ENCODE assay signal across 8 cellular contexts in genomic region chr21:21163904-21164303, GRCh38.
DNase-seq lines count a peak whose midpoint lies in the region; ATAC-seq, FAIRE-seq and TF ChIP-seq lines count a peak whose summit lies in the region.

No MANE protein-coding gene starts in this region.

- H4K20me1 ChIP-seq in Loucy (ENCODE audit: insufficient read depth, low read length, poor library complexity, severe bottlenecking) (no peaks in the 10 kb centered on the region), astrocyte (ENCODE audit: insufficient read depth, low read length) (no peaks in the 10 kb centered on the region)

- H3K9me3 Mint-ChIP-seq in astrocyte (ENCODE audit: unreplicated experiment): no peaks in the 10 kb centered on the region

- DNase-seq in BE2C (peak; percentile 68), RPMI8226 (peak; percentile 64), astrocyte (ENCODE audit: low read depth) (peak; percentile 51), iPS DF 4.7 (ENCODE audit: extremely low read depth, low spot score) (peak; percentile 5)
- peak in 3 of 4 experiments; percentile 1 to 2 (median 2) for DNase-seq in stimulated activated CD4-positive, alpha-beta T cell treated with anti-CD3 and anti-CD28 coated beads, Interleukin-1b, Interleukin-23, amount 100 ng/mL, for 24 hours (ENCODE audit: low read depth in 4 of 4, low spot score in 1 of 4)

- H3K4me2 ChIP-seq in Loucy (ENCODE audit: low read depth, low read length, poor library complexity, severe bottlenecking): no peak overlapping the region
- H3K4me2 ChIP-seq in astrocyte (ENCODE audit: low read length): no peak overlapping the region

- H3K36me3 ChIP-seq in BE2C: no peaks in the 10 kb centered on the region
- H3K36me3 ChIP-seq in Loucy (ENCODE audit: insufficient read depth, low read length): no peaks in the 10 kb centered on the region
- no peaks in the 10 kb centered on the region for H3K36me3 ChIP-seq in astrocyte (ENCODE audit: insufficient read depth, low read length)

- no peaks in the 10 kb centered on the region for H3K9me2 ChIP-seq in Loucy (replicated peaks; ENCODE audit: low read depth, low read length)

- no peak for FAIRE-seq in astrocyte (lab: Jason Lieb, UNC)

- H3K9ac ChIP-seq in Loucy (ENCODE audit: low read depth, low read length, poor library complexity, severe bottlenecking) (no peak overlapping the region), astrocyte (ENCODE audit: low read length) (no peak overlapping the region)

- H3K36me3 Mint-ChIP-seq in astrocyte (ENCODE audit: low read depth, unreplicated experiment): no peaks in the 10 kb centered on the region

- H3K4me1 ChIP-seq in BE2C (peaks cover 3% of the 10 kb centered on the region), Loucy (ENCODE audit: insufficient read depth, low read length, poor library complexity, severe bottlenecking) (no peaks in the 10 kb centered on the region), astrocyte (ENCODE audit: insufficient read depth, low read length) (peaks cover 13% of the 10 kb centered on the region)

- ATAC-seq in GM19463 (IDR thresholded peaks at IDR 0.05; ENCODE audit: unreplicated experiment) (peak; percentile 76), HG02840 (IDR thresholded peaks at IDR 0.05; ENCODE audit: low FRiP score, unreplicated experiment) (no peak)

- peaks cover 6% of the 10 kb centered on the region for H3K4me1 Mint-ChIP-seq in astrocyte (ENCODE audit: low read depth, unreplicated experiment)

- H3K27ac Mint-ChIP-seq in astrocyte (ENCODE audit: unreplicated experiment): no peak overlapping the region

- H3K27me3 ChIP-seq in BE2C (no peaks in the 10 kb centered on the region), Loucy (ENCODE audit: insufficient read depth, low read length, poor library complexity, severe bottlenecking) (no peaks in the 10 kb centered on the region), astrocyte (ENCODE audit: insufficient read depth, low read length) (no peaks in the 10 kb centered on the region)

- H3K27me3 Mint-ChIP-seq in astrocyte (ENCODE audit: low read depth, unreplicated experiment): no peaks in the 10 kb centered on the region

- no peak overlapping the region for H2AFZ ChIP-seq in Loucy (ENCODE audit: low read length)
- H2AFZ ChIP-seq in astrocyte (ENCODE audit: low read depth, low read length): no peak overlapping the region

- H3K4me3 ChIP-seq in BE2C (ENCODE audit: low read depth, low read length) (no peak overlapping the region), Loucy (ENCODE audit: low read length, poor library complexity, severe bottlenecking) (no peak overlapping the region), astrocyte (ENCODE audit: insufficient read depth, low read depth, low read length) (no peak overlapping the region)

- H3F3A ChIP-seq in Loucy (ENCODE audit: low read depth): no peaks in the 10 kb centered on the region

- TF ChIP-seq CTCF in BE2C (IDR thresholded peaks at IDR 0.05; ENCODE audit: low read depth, low read length): peak; percentile 70
- peak; percentile 68 for TF ChIP-seq CTCF in Loucy (conservative IDR thresholded peaks at IDR 0.05; ENCODE audit: low read length)
- TF ChIP-seq CTCF in astrocyte (IDR thresholded peaks at IDR 0.05; ENCODE audit: insufficient read depth, low read depth, low read length): peak; percentile 77

- H3K79me2 ChIP-seq in Loucy (ENCODE audit: insufficient read depth, low read length): no peaks in the 10 kb centered on the region
- no peaks in the 10 kb centered on the region for H3K79me2 ChIP-seq in astrocyte (ENCODE audit: insufficient read depth, low read length)

- no peak overlapping the region for H3K4me3 Mint-ChIP-seq in astrocyte (ENCODE audit: unreplicated experiment)

- H3K9me3 ChIP-seq in BE2C: no peaks in the 10 kb centered on the region
- H3K9me3 ChIP-seq in Loucy (ENCODE audit: insufficient read depth, low read depth, low read length): no peaks in the 10 kb centered on the region
- no peaks in the 10 kb centered on the region for H3K9me3 ChIP-seq in astrocyte (ENCODE audit: insufficient read depth, low read depth, low read length)

- no peak overlapping the region for H3K27ac ChIP-seq in astrocyte (ENCODE audit: low read depth, low read length)

Comparison
In these comparisons a context has a peak if more than half of its experiments do, and no peak if none do; other contexts are left out.
1. DNase-seq: peak in every context shown above with its lines; median percentile 68 in BE2C; 64 in RPMI8226; 51 in astrocyte; 5 in iPS DF 4.7; 2 in stimulated activated CD4-positive, alpha-beta T cell treated with anti-CD3 and anti-CD28 coated beads, Interleukin-1b, Interleukin-23, amount 100 ng/mL, for 24 hours.